Comparison of ENCODE assay signal across 8 cellular contexts in the genomic region with DNA sequence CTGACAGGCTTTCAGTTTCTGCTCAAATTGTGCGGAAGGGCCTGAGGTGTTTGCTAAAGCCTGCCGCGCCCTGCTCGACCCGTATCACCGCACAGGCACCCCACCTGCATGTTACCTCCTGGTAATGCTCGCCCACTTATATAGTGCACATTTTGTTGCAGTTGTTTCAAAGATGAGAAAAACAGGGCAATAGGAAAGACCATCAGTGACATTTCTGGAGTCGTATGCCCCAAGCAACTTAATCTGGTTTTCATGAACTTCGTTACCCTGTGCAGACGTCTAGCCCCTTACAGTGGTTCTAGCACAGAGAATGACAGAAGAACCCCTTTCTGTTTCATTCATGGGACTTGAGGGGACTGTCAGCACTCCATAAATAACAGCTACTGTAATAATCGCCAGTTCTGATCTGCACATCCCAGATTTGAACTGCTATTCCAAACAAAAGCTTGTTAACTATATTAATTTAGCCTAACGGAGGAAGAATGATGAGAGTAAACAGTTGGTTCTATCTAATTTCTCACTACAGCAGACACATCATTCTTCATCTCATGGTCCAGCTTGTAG. TPM values are rescaled to one million over a fixed set of nuclear protein-coding genes. Genes with fewer than 3 reads are reported as not detected.
DNase-seq lines count a peak whose midpoint lies in the region; ATAC-seq and TF ChIP-seq lines count a peak whose summit lies in the region.

No MANE protein-coding gene starts in this region.

- no peak for TF ChIP-seq CTCF in thoracic aorta (IDR thresholded peaks at IDR 0.05)

- H3K36me3 Mint-ChIP-seq in activated naive CD4-positive, alpha-beta T cell treated with anti-CD3 and anti-CD28 coated beads, Interleukin-2, amount 10 ng/mL, durations not matched to agents 7 days and 5 days: peaks cover 15% of the 10 kb centered on the region
- H3K36me3 Mint-ChIP-seq in activated T-helper 1 cell treated with anti-CD3 and anti-CD28 coated beads, Interleukin-12 subunit alpha, Interleukin-12 subunit beta, Interleukin-2, Interleukin-4 antibody, amounts not matched to agents 30 ng/mL and 10 ng/mL and 1 ng/mL, durations not matched to agents 14 hours and 24 hours and 36 hours (ENCODE audit: low read depth): peaks cover 21% of the 10 kb centered on the region

- intact Hi-C loops in activated T-helper 1 cell treated with anti-CD3 and anti-CD28 coated beads, Interleukin-12 subunit alpha, Interleukin-12 subunit beta, Interleukin-2, Interleukin-4 antibody, amounts not matched to agents 30 ng/mL and 10 ng/mL and 1 ng/mL, durations not matched to agents 14 hours and 24 hours and 36 hours (cut with micrococcal nuclease): loop anchor here (2.0 to 10.0 kb wide), 4 partner anchors 109 to 737 kb away; partner anchors contain the start of genes RWDD4 and TRAPPC11

- peaks cover 41% of the 10 kb centered on the region for H3K4me1 Mint-ChIP-seq in activated naive CD4-positive, alpha-beta T cell treated with anti-CD3 and anti-CD28 coated beads, Interleukin-2, amount 10 ng/mL, durations not matched to agents 7 days and 5 days
- H3K4me1 Mint-ChIP-seq in activated T-helper 1 cell treated with anti-CD3 and anti-CD28 coated beads, Interleukin-12 subunit alpha, Interleukin-12 subunit beta, Interleukin-2, Interleukin-4 antibody, amounts not matched to agents 30 ng/mL and 10 ng/mL and 1 ng/mL, durations not matched to agents 14 hours and 24 hours and 36 hours (ENCODE audit: low read depth): peaks cover 43% of the 10 kb centered on the region

- peak overlapping the region; percentile 88 to 92 for H3K27ac ChIP-seq in thoracic aorta

- peak overlapping the region; percentile 84 for H3K4me3 ChIP-seq in thoracic aorta

- ATAC-seq in HG03095 (IDR thresholded peaks at IDR 0.05; ENCODE audit: unreplicated experiment) (peak; percentile 24), thoracic aorta (ENCODE audit: insufficient number of reproducible peaks, low FRiP score, low read depth) (no peak)

- no peaks in the 10 kb centered on the region for H3K27me3 ChIP-seq in thoracic aorta (replicated peaks; ENCODE audit: insufficient read depth)

- H3K4me3 Mint-ChIP-seq in activated naive CD4-positive, alpha-beta T cell treated with anti-CD3 and anti-CD28 coated beads, Interleukin-2, amount 10 ng/mL, durations not matched to agents 7 days and 5 days: peak overlapping the region; percentile 67
- H3K4me3 Mint-ChIP-seq in activated T-helper 1 cell treated with anti-CD3 and anti-CD28 coated beads, Interleukin-12 subunit alpha, Interleukin-12 subunit beta, Interleukin-2, Interleukin-4 antibody, amounts not matched to agents 30 ng/mL and 10 ng/mL and 1 ng/mL, durations not matched to agents 14 hours and 24 hours and 36 hours: peak overlapping the region; percentile 73

- H3K9me3 ChIP-seq in thoracic aorta: no peaks in the 10 kb centered on the region

- H3K36me3 ChIP-seq in thoracic aorta: peaks cover 13% of the 10 kb centered on the region

- H3K27ac Mint-ChIP-seq in activated naive CD4-positive, alpha-beta T cell treated with anti-CD3 and anti-CD28 coated beads, Interleukin-2, amount 10 ng/mL, durations not matched to agents 7 days and 5 days: peak overlapping the region; percentile 93
- H3K27ac Mint-ChIP-seq in activated T-helper 1 cell treated with anti-CD3 and anti-CD28 coated beads, Interleukin-12 subunit alpha, Interleukin-12 subunit beta, Interleukin-2, Interleukin-4 antibody, amounts not matched to agents 30 ng/mL and 10 ng/mL and 1 ng/mL, durations not matched to agents 14 hours and 24 hours and 36 hours: peak overlapping the region; percentile 87

- CTCF ChIA-PET in activated naive CD4-positive, alpha-beta T cell treated with anti-CD3 and anti-CD28 coated beads, Interleukin-2, amount 10 ng/mL, durations not matched to agents 7 days and 5 days (lab: Charles Lee): interaction anchor here (1.0 to 2.0 kb wide), 2 partner anchors 19 to 440 kb away, joined by 3 to 5 read pairs; no protein-coding TSS in a partner anchor

- no peak for DNase-seq in activated naive CD4-positive, alpha-beta T cell treated with anti-CD3 and anti-CD28 coated beads, Interleukin-2, amount 10 ng/mL, durations not matched to agents 7 days and 5 days
- DNase-seq in activated naive CD4-positive, alpha-beta T cell treated with Interleukin-2 at 50 U/mL for 16 hours: no peak
- DNase-seq in activated T-helper 1 cell treated with anti-CD3 and anti-CD28 coated beads, Interleukin-12 subunit alpha, Interleukin-12 subunit beta, Interleukin-2, Interleukin-4 antibody, amounts not matched to agents 30 ng/mL and 10 ng/mL and 1 ng/mL, durations not matched to agents 14 hours and 24 hours and 36 hours (ENCODE audit: low spot score): no peak
- peak; percentile 53 for DNase-seq in inferior parietal cortex (ENCODE audit: extremely low spot score)
- DNase-seq in thoracic aorta (ENCODE audit: low spot score): no peak
- no peak for DNase-seq in cerebellar cortex (ENCODE audit: low spot score)
- no peak for DNase-seq in NCI-H748 treated with DMSO at 0.1 percent for 48 hours (lab: John Stamatoyannopoulos, UW)

- H3K27me3 Mint-ChIP-seq in activated naive CD4-positive, alpha-beta T cell treated with anti-CD3 and anti-CD28 coated beads, Interleukin-2, amount 10 ng/mL, durations not matched to agents 7 days and 5 days: peaks cover 14% of the 10 kb centered on the region
- H3K27me3 Mint-ChIP-seq in activated T-helper 1 cell treated with anti-CD3 and anti-CD28 coated beads, Interleukin-12 subunit alpha, Interleukin-12 subunit beta, Interleukin-2, Interleukin-4 antibody, amounts not matched to agents 30 ng/mL and 10 ng/mL and 1 ng/mL, durations not matched to agents 14 hours and 24 hours and 36 hours (ENCODE audit: insufficient read depth): peaks cover 16% of the 10 kb centered on the region

- no peaks in the 10 kb centered on the region for H3K9me3 Mint-ChIP-seq in activated naive CD4-positive, alpha-beta T cell treated with anti-CD3 and anti-CD28 coated beads, Interleukin-2, amount 10 ng/mL, durations not matched to agents 7 days and 5 days
- H3K9me3 Mint-ChIP-seq in activated T-helper 1 cell treated with anti-CD3 and anti-CD28 coated beads, Interleukin-12 subunit alpha, Interleukin-12 subunit beta, Interleukin-2, Interleukin-4 antibody, amounts not matched to agents 30 ng/mL and 10 ng/mL and 1 ng/mL, durations not matched to agents 14 hours and 24 hours and 36 hours: no peaks in the 10 kb centered on the region

- peaks cover 0 to 20% of the 10 kb centered on the region in 2 donors for H3K4me1 ChIP-seq in thoracic aorta (ENCODE audit: control insufficient read depth in 1 of 2, low read depth in 2 of 2)

RNA-seq across cellular contexts. Expression of gene DCTD, which starts 0.9 kb away (rescaled TPM):
- total RNA-seq in activated T-helper 1 cell treated with anti-CD3 and anti-CD28 coated beads, Interleukin-12 subunit alpha, Interleukin-12 subunit beta, Interleukin-2, Interleukin-4 antibody, amounts not matched to agents 30 ng/mL and 10 ng/mL and 1 ng/mL, durations not matched to agents 14 hours and 24 hours and 36 hours: 122 and 131 TPM in 2 replicates
- total RNA-seq in thoracic aorta: 10 to 100 TPM; 50.5 to 62.2 TPM
